In the genomic region with DNA sequence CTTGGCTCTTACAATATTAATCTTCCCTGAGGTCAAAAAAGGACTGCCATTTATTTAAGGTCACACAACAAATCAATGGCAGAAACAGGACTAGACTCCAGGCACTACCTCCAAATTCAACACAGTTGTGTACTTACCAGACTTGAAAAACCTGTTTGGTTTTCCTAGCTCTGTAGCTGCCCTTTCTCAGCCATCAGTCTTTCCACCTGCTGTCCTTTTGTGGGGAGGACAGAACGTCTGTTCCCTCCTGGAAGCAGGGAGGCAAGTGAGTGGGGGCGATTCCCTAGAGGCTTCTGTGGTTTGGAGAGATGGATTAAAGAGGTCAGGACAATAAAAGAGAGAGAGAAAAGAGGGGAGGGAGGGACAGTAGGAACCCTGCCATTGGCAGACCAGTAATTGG, we compare ENCODE assay signal across 13 cellular contexts. TPM values are rescaled to one million over a fixed set of nuclear protein-coding genes. Genes with fewer than 3 reads are reported as not detected.
DNase-seq lines count a peak whose midpoint lies in the region; ATAC-seq, FAIRE-seq and TF ChIP-seq lines count a peak whose summit lies in the region.
"Had no signal": no experiment of that assay in that cellular context is flagged by ENCODE, and none has a peak within 500 bp of the region (broad histone marks: within the 10 kb centered on the region; RNA-seq: fewer than 3 reads in every experiment).

No MANE protein-coding gene starts in this region.

- H3K27me3 ChIP-seq in bronchial epithelial cell (ENCODE audit: control insufficient read depth, insufficient read depth, low read length) = no peaks in the 10 kb centered on the region
- H3K27me3 ChIP-seq: testis had no signal

- DNase-seq in SIG-M5 treated with dmso at 0.1 percent for 504 hours (lab: John Stamatoyannopoulos, UW; ENCODE audit: unreplicated experiment) (peak; percentile 66), SIG-M5 (lab: John Stamatoyannopoulos, UW) (no peak), NCI-H2171 (lab: John Stamatoyannopoulos, UW) (peak; percentile 91), bronchial epithelial cell (ENCODE audit: low read depth) (peak; percentile 3), type B pancreatic cell (ENCODE audit: extremely low spot score, unreplicated experiment) (no peak), GM19240 (ENCODE audit: insufficient read length, low spot score) (no peak), natural killer cell (no peak)
- no peak for DNase-seq in activated effector memory CD4-positive, alpha-beta T cell treated with anti-CD3 and anti-CD28 coated beads, Interleukin-2, amount 50 U/mL, for 16 hours
- DNase-seq: activated CD4-positive, alpha-beta T cell treated with anti-CD3 and anti-CD28 coated beads, Interleukin-2, amount 50 U/mL, for 48 hours; mesenchymal stem cell; RPMI8226; testis had no signal

- peak overlapping the region; percentile 82 for H3K27ac Mint-ChIP-seq in type B pancreatic cell
- no peak overlapping the region for H3K27ac Mint-ChIP-seq in natural killer cell
- H3K27ac Mint-ChIP-seq: activated T-helper 17 cell treated with anti-CD3 and anti-CD28 coated beads, Interleukin-2, amount 50 U/mL, for 72 hours had no signal

- intact Hi-C loops in natural killer cell (cut with micrococcal nuclease) = no loop called here

- H3K9me3 Mint-ChIP-seq in type B pancreatic cell (peaks cover 5% of the 10 kb centered on the region), natural killer cell (peaks cover 0 to 5% of the 10 kb centered on the region in 2 donors)

- ATAC-seq in natural killer cell = no peak
- ATAC-seq: activated T-helper 17 cell treated with anti-CD3 and anti-CD28 coated beads, Interleukin-2, amount 50 U/mL, for 72 hours had no signal

- TF ChIP-seq CTCF in bronchial epithelial cell (IDR thresholded peaks at IDR 0.05; ENCODE audit: insufficient read depth, low read length, severe bottlenecking) = no peak
- no peak for TF ChIP-seq CTCF in type B pancreatic cell (conservative IDR thresholded peaks at IDR 0.05)
- no peak for TF ChIP-seq CTCF in natural killer cell (IDR thresholded peaks at IDR 0.05)

- FAIRE-seq in bronchial epithelial cell (lab: Jason Lieb, UNC) = no peak

- no peak overlapping the region for H3K4me3 ChIP-seq in bronchial epithelial cell (ENCODE audit: low read depth, low read length)
- H3K4me3 ChIP-seq: testis had no signal

- H3K36me3 Mint-ChIP-seq in type B pancreatic cell (no peaks in the 10 kb centered on the region), natural killer cell (no peaks in the 10 kb centered on the region)

- H3K4me3 Mint-ChIP-seq in type B pancreatic cell (peak overlapping the region; percentile 59), natural killer cell (no peak overlapping the region)
- H3K4me3 Mint-ChIP-seq: activated T-helper 17 cell treated with anti-CD3 and anti-CD28 coated beads, Interleukin-2, amount 50 U/mL, for 72 hours had no signal

- peaks cover 14% of the 10 kb centered on the region for H3K27me3 Mint-ChIP-seq in type B pancreatic cell
- peaks cover 2 to 7% of the 10 kb centered on the region in 2 donors for H3K27me3 Mint-ChIP-seq in natural killer cell (ENCODE audit: low read depth in 2 of 2)

- H3K36me3 ChIP-seq in bronchial epithelial cell (ENCODE audit: control insufficient read depth, insufficient read depth, low read length) = no peaks in the 10 kb centered on the region

- peaks cover 8% of the 10 kb centered on the region for H3K4me1 Mint-ChIP-seq in type B pancreatic cell (ENCODE audit: unreplicated experiment)
- no peaks in the 10 kb centered on the region for H3K4me1 Mint-ChIP-seq in natural killer cell
- H3K4me1 Mint-ChIP-seq: activated T-helper 17 cell treated with anti-CD3 and anti-CD28 coated beads, Interleukin-2, amount 50 U/mL, for 72 hours had no signal

RNA-seq across cellular contexts. Expression of gene ASTN2, which starts 14.7 kb away (rescaled TPM):
- total RNA-seq in bronchial epithelial cell = 0.53 and 1.2 TPM in 2 replicates
- total RNA-seq in type B pancreatic cell (ENCODE audit: low replicate concordance) = 15.9 and 18.0 TPM in 2 replicates
- 1 to 10 TPM; 3.0 to 3.5 (median 3.2) TPM for total RNA-seq in natural killer cell

Comparison
In these comparisons a context has a peak if more than half of its experiments do, and no peak if none do; other contexts are left out.
1. DNase-seq: peak in SIG-M5 treated with dmso at 0.1 percent for 504 hours (single experiment), NCI-H2171 (single experiment) and bronchial epithelial cell (single experiment); none in SIG-M5 (single experiment), type B pancreatic cell (single experiment), GM19240 (single experiment), activated effector memory CD4-positive, alpha-beta T cell treated with anti-CD3 and anti-CD28 coated beads, Interleukin-2, amount 50 U/mL, for 16 hours (single experiment) and natural killer cell (single experiment).